In the genomic region with DNA sequence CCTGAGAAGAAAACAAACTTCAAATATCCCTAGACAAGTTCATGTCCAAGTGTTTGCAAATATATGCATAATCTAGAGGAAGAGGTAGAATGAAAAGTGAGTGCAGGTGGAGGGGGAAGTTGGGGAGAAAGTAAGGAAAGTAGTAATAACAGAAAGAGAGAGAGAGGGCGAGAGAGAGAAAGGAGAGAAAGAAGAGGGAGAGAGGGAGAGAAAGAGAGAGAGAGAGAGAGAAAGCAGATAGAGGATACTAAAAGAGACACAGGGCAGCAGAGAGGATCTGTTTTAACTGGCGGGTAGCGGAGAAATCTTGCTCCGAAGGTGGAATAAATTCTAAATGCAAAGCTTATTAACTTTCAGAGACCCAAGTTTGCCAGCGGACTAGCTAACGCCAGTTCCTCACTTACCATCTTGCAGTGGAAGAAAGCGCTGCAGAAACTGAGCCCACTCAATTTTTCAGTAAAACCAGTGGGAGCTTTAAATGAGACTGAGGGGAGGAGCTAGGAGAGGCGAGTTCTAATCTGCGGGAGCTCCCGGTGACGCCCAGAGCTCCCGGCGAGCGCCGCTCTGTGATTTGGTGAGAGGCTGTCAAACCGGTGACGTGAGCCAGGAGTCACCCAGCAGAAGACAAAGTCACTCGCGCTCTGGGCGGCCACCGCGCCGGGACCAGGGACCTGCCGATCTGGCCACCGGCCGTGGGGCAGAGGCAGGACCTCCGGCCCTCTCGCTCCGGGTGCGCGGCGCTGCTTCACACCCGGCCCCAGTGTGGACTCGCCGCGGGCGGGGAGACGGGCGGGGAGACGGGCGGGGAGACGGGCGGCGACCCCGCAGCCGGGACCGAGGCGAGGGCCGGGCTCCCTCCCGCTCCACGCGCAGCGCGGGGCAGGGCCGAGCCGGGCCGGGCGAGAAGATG, we compare ENCODE assay signal across 1 cellular context.
TF ChIP-seq lines count a peak whose summit lies in the region.

A gene with protein sequence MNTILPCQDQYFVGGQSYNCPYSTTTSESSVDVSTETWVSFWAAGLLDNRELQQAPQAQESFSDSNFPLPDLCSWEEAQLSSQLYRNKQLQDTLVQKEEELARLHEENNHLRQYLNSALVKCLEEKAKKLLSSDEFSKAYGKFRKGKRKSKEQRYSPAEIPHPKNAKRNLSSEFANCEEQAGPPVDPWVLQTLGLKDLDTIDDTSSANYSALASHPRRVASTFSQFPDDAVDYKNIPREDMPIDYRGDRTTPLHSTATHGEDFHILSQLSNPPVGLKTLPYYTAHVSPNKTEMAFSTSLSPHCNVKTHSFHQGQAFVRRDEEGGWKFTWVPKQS (minus strand): TSS at position 486 of the 910 bp plus-strand sequence. CDS start 79 bp downstream, at position 407.

TF ChIP-seq in HepG2, 621 proteins besides CTCF, POLR2A, EP300 and RAD21 (continued from another document and continues in another):
- TF ChIP-seq, protein P1, sequence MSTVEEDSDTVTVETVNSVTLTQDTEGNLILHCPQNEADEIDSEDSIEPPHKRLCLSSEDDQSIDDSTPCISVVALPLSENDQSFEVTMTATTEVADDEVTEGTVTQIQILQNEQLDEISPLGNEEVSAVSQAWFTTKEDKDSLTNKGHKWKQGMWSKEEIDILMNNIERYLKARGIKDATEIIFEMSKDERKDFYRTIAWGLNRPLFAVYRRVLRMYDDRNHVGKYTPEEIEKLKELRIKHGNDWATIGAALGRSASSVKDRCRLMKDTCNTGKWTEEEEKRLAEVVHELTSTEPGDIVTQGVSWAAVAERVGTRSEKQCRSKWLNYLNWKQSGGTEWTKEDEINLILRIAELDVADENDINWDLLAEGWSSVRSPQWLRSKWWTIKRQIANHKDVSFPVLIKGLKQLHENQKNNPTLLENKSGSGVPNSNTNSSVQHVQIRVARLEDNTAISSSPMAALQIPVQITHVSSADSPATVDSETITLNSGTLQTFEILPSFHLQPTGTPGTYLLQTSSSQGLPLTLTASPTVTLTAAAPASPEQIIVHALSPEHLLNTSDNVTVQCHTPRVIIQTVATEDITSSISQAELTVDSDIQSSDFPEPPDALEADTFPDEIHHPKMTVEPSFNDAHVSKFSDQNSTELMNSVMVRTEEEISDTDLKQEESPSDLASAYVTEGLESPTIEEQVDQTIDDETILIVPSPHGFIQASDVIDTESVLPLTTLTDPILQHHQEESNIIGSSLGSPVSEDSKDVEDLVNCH (CRISPR knock-in tag; IDR thresholded peaks at IDR 0.05) = no peak
- no peak for TF ChIP-seq ZNF180 (CRISPR knock-in tag; IDR thresholded peaks at IDR 0.05; ENCODE audit: borderline replicate concordance, low read depth)
- no peak for TF ChIP-seq MAZ (IDR thresholded peaks at IDR 0.05; ENCODE audit: borderline replicate concordance, low read depth, low read length)
- TF ChIP-seq MAZ (CRISPR knock-in tag; IDR thresholded peaks at IDR 0.05; ENCODE audit: low read depth) = peak; percentile 63; the same call in 1 of the 2 replicates
- peak; percentile 30; the same call in 1 of the 2 replicates for TF ChIP-seq ZNF563 (CRISPR knock-in tag; IDR thresholded peaks at IDR 0.05)
- TF ChIP-seq MAFK (conservative IDR thresholded peaks at IDR 0.05 in 1 of 2, IDR thresholded peaks at IDR 0.05 in 1 of 2; ENCODE audit: low read length in 2 of 2) = no peak
- no peak for TF ChIP-seq ZNF549 (CRISPR knock-in tag; IDR thresholded peaks at IDR 0.05)
- no peak for TF ChIP-seq ZNF282 (IDR thresholded peaks at IDR 0.05; ENCODE audit: partially characterized antibody)
- no peak for TF ChIP-seq ADNP (CRISPR knock-in tag; IDR thresholded peaks at IDR 0.05)
- no peak for TF ChIP-seq EED (CRISPR knock-in tag; IDR thresholded peaks at IDR 0.05)
- TF ChIP-seq AKAP8 (CRISPR knock-in tag; IDR thresholded peaks at IDR 0.05) = no peak
- no peak for TF ChIP-seq REXO4 (CRISPR knock-in tag; IDR thresholded peaks at IDR 0.05; ENCODE audit: borderline replicate concordance)
- peak; percentile 28; the same call in 1 of the 2 replicates for TF ChIP-seq ZNF768 (CRISPR knock-in tag; IDR thresholded peaks at IDR 0.05)
- no peak for TF ChIP-seq ATRX (CRISPR knock-in tag; IDR thresholded peaks at IDR 0.05; ENCODE audit: borderline replicate concordance)
- peak; percentile 29; the same call in 1 of the 2 replicates for TF ChIP-seq NFYC (CRISPR knock-in tag; IDR thresholded peaks at IDR 0.05)
- no peak for TF ChIP-seq GZF1 (CRISPR knock-in tag; IDR thresholded peaks at IDR 0.05)
- TF ChIP-seq HDAC6 (IDR thresholded peaks at IDR 0.05; ENCODE audit: low read depth, low read length) = no peak
- no peak for TF ChIP-seq NR2F6 (IDR thresholded peaks at IDR 0.05)
- no peak for TF ChIP-seq NR2F6 (CRISPR knock-in tag; IDR thresholded peaks at IDR 0.05)
- TF ChIP-seq GABPB1 (CRISPR knock-in tag; IDR thresholded peaks at IDR 0.05) = peak; percentile 63; the same call in 1 of the 2 replicates
- TF ChIP-seq NR3C1 (CRISPR knock-in tag; IDR thresholded peaks at IDR 0.05) = no peak
- no peak for TF ChIP-seq MTF1 (CRISPR knock-in tag; IDR thresholded peaks at IDR 0.05)
- TF ChIP-seq DNMT3B (CRISPR knock-in tag; conservative IDR thresholded peaks at IDR 0.05) = no peak
- no peak for TF ChIP-seq NFE2 (CRISPR knock-in tag; IDR thresholded peaks at IDR 0.05)
- TF ChIP-seq THRA (CRISPR knock-in tag; IDR thresholded peaks at IDR 0.05; ENCODE audit: borderline replicate concordance) = no peak
- TF ChIP-seq, protein P2, sequence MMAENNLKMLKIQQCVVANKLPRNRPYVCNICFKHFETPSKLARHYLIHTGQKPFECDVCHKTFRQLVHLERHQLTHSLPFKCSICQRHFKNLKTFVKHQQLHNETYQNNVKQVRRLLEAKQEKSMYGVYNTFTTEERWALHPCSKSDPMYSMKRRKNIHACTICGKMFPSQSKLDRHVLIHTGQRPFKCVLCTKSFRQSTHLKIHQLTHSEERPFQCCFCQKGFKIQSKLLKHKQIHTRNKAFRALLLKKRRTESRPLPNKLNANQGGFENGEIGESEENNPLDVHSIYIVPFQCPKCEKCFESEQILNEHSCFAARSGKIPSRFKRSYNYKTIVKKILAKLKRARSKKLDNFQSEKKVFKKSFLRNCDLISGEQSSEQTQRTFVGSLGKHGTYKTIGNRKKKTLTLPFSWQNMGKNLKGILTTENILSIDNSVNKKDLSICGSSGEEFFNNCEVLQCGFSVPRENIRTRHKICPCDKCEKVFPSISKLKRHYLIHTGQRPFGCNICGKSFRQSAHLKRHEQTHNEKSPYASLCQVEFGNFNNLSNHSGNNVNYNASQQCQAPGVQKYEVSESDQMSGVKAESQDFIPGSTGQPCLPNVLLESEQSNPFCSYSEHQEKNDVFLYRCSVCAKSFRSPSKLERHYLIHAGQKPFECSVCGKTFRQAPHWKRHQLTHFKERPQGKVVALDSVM (CRISPR knock-in tag; IDR thresholded peaks at IDR 0.05) = no peak
- no peak for TF ChIP-seq ZNF331 (CRISPR knock-in tag; IDR thresholded peaks at IDR 0.05)
- TF ChIP-seq YEATS4 (CRISPR knock-in tag; IDR thresholded peaks at IDR 0.05; ENCODE audit: borderline replicate concordance) = 0 out of 2 replicates have a peak, but pooled peaks have one; percentile 29
- TF ChIP-seq NONO (IDR thresholded peaks at IDR 0.05) = no peak
- no peak for TF ChIP-seq NONO (CRISPR knock-in tag; conservative IDR thresholded peaks at IDR 0.05)
- no peak for TF ChIP-seq MLX (CRISPR knock-in tag; IDR thresholded peaks at IDR 0.05)
- TF ChIP-seq, protein P3, sequence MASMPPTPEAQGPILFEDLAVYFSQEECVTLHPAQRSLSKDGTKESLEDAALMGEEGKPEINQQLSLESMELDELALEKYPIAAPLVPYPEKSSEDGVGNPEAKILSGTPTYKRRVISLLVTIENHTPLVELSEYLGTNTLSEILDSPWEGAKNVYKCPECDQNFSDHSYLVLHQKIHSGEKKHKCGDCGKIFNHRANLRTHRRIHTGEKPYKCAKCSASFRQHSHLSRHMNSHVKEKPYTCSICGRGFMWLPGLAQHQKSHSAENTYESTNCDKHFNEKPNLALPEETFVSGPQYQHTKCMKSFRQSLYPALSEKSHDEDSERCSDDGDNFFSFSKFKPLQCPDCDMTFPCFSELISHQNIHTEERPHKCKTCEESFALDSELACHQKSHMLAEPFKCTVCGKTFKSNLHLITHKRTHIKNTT (CRISPR knock-in tag; IDR thresholded peaks at IDR 0.05) = no peak
- 0 out of 2 replicates have a peak, but pooled peaks have one; percentile 19 for TF ChIP-seq GFI1 (CRISPR knock-in tag; IDR thresholded peaks at IDR 0.05; ENCODE audit: borderline replicate concordance)
- peak; percentile 23; the same call in 1 of the 2 replicates for TF ChIP-seq SAP130 (CRISPR knock-in tag; IDR thresholded peaks at IDR 0.05; ENCODE audit: low read depth)
- TF ChIP-seq KAT2B (IDR thresholded peaks at IDR 0.05; ENCODE audit: borderline replicate concordance, low read depth, low read length) = no peak
- no peak for TF ChIP-seq TBX3 (IDR thresholded peaks at IDR 0.05; ENCODE audit: borderline replicate concordance)
- TF ChIP-seq ZFP91 (CRISPR knock-in tag; IDR thresholded peaks at IDR 0.05; ENCODE audit: borderline replicate concordance) = peak; percentile 69
- no peak for TF ChIP-seq PITX1 (CRISPR knock-in tag; IDR thresholded peaks at IDR 0.05)
- TF ChIP-seq SALL1 (CRISPR knock-in tag; IDR thresholded peaks at IDR 0.05) = 0 out of 2 replicates have a peak, but pooled peaks have one; percentile 62
- no peak for TF ChIP-seq SMARCC2 (IDR thresholded peaks at IDR 0.05)
- TF ChIP-seq, protein P4, sequence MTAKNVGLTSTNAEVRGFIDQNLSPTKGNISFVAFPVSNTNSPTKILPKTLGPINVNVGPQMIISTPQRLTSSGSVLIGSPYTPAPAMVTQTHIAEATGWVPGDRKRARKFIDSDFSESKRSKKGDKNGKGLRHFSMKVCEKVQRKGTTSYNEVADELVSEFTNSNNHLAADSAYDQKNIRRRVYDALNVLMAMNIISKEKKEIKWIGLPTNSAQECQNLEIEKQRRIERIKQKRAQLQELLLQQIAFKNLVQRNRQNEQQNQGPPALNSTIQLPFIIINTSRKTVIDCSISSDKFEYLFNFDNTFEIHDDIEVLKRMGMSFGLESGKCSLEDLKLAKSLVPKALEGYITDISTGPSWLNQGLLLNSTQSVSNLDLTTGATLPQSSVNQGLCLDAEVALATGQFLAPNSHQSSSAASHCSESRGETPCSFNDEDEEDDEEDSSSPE (CRISPR knock-in tag; IDR thresholded peaks at IDR 0.05) = no peak
- peak; percentile 95 for TF ChIP-seq RFX5 (IDR thresholded peaks at IDR 0.05; ENCODE audit: low read depth, low read length)
- no peak for TF ChIP-seq ZKSCAN1 (IDR thresholded peaks at IDR 0.05; ENCODE audit: low read length)
- TF ChIP-seq HOXA7 (CRISPR knock-in tag; IDR thresholded peaks at IDR 0.05) = no peak
- TF ChIP-seq, protein P5, sequence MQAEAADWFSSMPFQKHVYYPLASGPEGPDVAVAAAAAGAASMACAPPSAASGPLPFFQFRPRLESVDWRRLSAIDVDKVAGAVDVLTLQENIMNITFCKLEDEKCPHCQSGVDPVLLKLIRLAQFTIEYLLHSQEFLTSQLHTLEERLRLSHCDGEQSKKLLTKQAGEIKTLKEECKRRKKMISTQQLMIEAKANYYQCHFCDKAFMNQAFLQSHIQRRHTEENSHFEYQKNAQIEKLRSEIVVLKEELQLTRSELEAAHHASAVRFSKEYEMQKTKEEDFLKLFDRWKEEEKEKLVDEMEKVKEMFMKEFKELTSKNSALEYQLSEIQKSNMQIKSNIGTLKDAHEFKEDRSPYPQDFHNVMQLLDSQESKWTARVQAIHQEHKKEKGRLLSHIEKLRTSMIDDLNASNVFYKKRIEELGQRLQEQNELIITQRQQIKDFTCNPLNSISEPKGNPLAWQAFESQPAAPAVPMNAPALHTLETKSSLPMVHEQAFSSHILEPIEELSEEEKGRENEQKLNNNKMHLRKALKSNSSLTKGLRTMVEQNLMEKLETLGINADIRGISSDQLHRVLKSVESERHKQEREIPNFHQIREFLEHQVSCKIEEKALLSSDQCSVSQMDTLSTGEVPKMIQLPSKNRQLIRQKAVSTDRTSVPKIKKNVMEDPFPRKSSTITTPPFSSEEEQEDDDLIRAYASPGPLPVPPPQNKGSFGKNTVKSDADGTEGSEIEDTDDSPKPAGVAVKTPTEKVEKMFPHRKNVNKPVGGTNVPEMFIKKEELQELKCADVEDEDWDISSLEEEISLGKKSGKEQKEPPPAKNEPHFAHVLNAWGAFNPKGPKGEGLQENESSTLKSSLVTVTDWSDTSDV (CRISPR knock-in tag; IDR thresholded peaks at IDR 0.05) = no peak
- TF ChIP-seq RARA (CRISPR knock-in tag; IDR thresholded peaks at IDR 0.05) = no peak
- TF ChIP-seq, protein P6, sequence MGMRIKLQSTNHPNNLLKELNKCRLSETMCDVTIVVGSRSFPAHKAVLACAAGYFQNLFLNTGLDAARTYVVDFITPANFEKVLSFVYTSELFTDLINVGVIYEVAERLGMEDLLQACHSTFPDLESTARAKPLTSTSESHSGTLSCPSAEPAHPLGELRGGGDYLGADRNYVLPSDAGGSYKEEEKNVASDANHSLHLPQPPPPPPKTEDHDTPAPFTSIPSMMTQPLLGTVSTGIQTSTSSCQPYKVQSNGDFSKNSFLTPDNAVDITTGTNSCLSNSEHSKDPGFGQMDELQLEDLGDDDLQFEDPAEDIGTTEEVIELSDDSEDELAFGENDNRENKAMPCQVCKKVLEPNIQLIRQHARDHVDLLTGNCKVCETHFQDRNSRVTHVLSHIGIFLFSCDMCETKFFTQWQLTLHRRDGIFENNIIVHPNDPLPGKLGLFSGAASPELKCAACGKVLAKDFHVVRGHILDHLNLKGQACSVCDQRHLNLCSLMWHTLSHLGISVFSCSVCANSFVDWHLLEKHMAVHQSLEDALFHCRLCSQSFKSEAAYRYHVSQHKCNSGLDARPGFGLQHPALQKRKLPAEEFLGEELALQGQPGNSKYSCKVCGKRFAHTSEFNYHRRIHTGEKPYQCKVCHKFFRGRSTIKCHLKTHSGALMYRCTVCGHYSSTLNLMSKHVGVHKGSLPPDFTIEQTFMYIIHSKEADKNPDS (CRISPR knock-in tag; IDR thresholded peaks at IDR 0.05) = no peak
